In the genomic region with DNA sequence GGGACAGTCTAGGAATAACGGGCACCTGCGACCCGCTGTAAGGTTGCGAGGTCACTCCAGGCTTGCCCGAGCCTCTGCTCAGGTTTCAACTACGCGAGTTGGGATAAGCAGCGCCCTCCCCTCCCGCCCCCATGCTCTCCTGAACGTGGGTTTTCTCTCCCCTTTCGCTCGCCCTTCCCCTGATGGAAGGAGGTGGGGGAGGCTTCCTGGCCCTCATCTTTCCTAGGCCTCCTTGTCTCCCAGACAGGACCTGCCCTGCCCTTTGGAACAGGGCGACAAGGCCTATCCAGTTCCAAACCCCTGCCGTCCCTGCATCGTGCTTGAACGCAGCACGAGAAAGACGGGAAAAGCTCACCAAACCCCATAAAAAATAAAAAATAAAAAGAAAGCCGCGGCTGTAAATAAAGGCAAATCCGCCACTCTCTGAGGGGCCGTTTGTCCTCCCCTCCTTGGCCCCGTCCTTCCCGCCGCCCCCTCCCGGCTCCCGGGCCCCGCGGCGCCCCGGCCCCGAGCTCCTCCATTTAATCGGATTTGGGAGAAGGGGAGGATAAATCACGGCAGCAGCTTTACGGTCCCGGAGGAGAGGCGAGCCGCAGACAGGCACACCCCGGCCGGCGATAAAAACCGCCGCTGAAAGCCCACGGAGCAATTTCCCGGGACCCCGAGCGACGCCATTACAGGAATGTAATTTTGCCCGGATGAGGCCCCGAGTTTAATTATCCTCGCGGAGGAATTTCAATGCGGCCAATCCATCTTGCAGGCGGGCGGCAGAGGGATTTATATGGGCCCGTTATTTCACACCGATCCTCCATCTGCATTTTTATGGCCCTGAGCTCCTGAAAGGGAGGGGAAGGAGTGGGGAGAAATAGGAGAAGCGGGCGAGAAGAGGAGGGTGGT, we compare ENCODE assay signal across 8 cellular contexts. TPM values are rescaled to one million over a fixed set of nuclear protein-coding genes. Genes with fewer than 3 reads are reported as not detected.
DNase-seq lines count a peak whose midpoint lies in the region; ATAC-seq and TF ChIP-seq lines count a peak whose summit lies in the region.

No MANE protein-coding gene starts in this region.

- H3K27me3 ChIP-seq in AG04450 (ENCODE audit: control insufficient read depth, insufficient read depth, low read length) (no peaks in the 10 kb centered on the region), subcutaneous abdominal adipose tissue (ENCODE audit: control insufficient read depth in 5 of 5, insufficient read depth in 4 of 5, low read length in 5 of 5) (no peaks in the 10 kb centered on the region)

- peak overlapping the region; percentile 88 for H3K4me3 Mint-ChIP-seq in activated CD8-positive, alpha-beta T cell treated with anti-CD3 and anti-CD28 coated beads, Interleukin-2, amount 10 ng/mL, durations not matched to agents 7 days and 5 days

- ATAC-seq in HG03135 (IDR thresholded peaks at IDR 0.05; ENCODE audit: unreplicated experiment) (peak; percentile 1), HG02852 (IDR thresholded peaks at IDR 0.05; ENCODE audit: unreplicated experiment) (no peak), GM18505 (IDR thresholded peaks at IDR 0.05; ENCODE audit: unreplicated experiment) (no peak)
- no peak for ATAC-seq in activated CD8-positive, alpha-beta T cell treated with anti-CD3 and anti-CD28 coated beads, Interleukin-2, amount 10 ng/mL, durations not matched to agents 7 days and 5 days

- H3K27me3 Mint-ChIP-seq in activated CD8-positive, alpha-beta T cell treated with anti-CD3 and anti-CD28 coated beads, Interleukin-2, amount 10 ng/mL, durations not matched to agents 7 days and 5 days (ENCODE audit: low read depth): peaks cover 27% of the 10 kb centered on the region

- CTCF ChIA-PET in AG04450 (lab: Charles Lee): interaction anchor here (0.6 to 5.2 kb wide), 9 partner anchors 17 to 169 kb away, joined by 3 to 103 read pairs (median 4); no protein-coding TSS in a partner anchor
- CTCF ChIA-PET in activated CD8-positive, alpha-beta T cell treated with anti-CD3 and anti-CD28 coated beads, Interleukin-2, amount 10 ng/mL, durations not matched to agents 7 days and 5 days (lab: Charles Lee): interaction anchor here (0.6 to 6.3 kb wide), 23 partner anchors 9 to 575 kb away, joined by 3 to 122 read pairs (median 4); a partner anchor contains a TSS

- peaks cover 28% of the 10 kb centered on the region for H3K36me3 ChIP-seq in mesodermal cell (ENCODE audit: control insufficient read depth, insufficient read depth, low read length)
- H3K36me3 ChIP-seq in subcutaneous abdominal adipose tissue (ENCODE audit: control insufficient read depth in 5 of 5, insufficient read depth in 5 of 5, low read length in 5 of 5): peaks cover 0 to 14% (median 9%) of the 10 kb centered on the region in 5 donors

- H3K9me3 Mint-ChIP-seq in activated CD8-positive, alpha-beta T cell treated with anti-CD3 and anti-CD28 coated beads, Interleukin-2, amount 10 ng/mL, durations not matched to agents 7 days and 5 days (ENCODE audit: insufficient read depth): no peaks in the 10 kb centered on the region

- TF ChIP-seq CTCF in AG04450 (IDR thresholded peaks at IDR 0.05; ENCODE audit: low read depth, low read length): no peak

- H3K4me1 ChIP-seq in mesodermal cell (ENCODE audit: control insufficient read depth, insufficient read depth, low read length, poor library complexity, severe bottlenecking): peaks cover 11% of the 10 kb centered on the region
- peaks cover 5 to 32% (median 30%) of the 10 kb centered on the region in 5 donors for H3K4me1 ChIP-seq in subcutaneous abdominal adipose tissue (ENCODE audit: control insufficient read depth in 5 of 5, insufficient read depth in 5 of 5, low read length in 5 of 5)

- no peaks in the 10 kb centered on the region for H3K9me3 ChIP-seq in AG04450 (ENCODE audit: control insufficient read depth, insufficient read depth, low read length)
- H3K9me3 ChIP-seq in mesodermal cell (ENCODE audit: control insufficient read depth, low read length): no peaks in the 10 kb centered on the region
- no peaks in the 10 kb centered on the region for H3K9me3 ChIP-seq in subcutaneous abdominal adipose tissue (ENCODE audit: control insufficient read depth in 5 of 5, low read length in 5 of 5)

- POLR2A ChIA-PET in AG04450 (lab: Yijun Ruan, JAX): interaction anchor here (0.7 to 2.3 kb wide), 3 partner anchors 51 to 720 kb away, joined by 3 to 14 read pairs (median 11); a partner anchor contains a TSS
- POLR2A ChIA-PET in activated CD8-positive, alpha-beta T cell treated with anti-CD3 and anti-CD28 coated beads, Interleukin-2, amount 10 ng/mL, durations not matched to agents 7 days and 5 days (lab: Charles Lee): interaction anchor here (0.9 to 2.1 kb wide), 2 partner anchors 16 to 133 kb away, joined by 3 to 18 read pairs; no protein-coding TSS in a partner anchor

- DNase-seq in AG04450 (ENCODE audit: low read depth, low spot score) (no peak), epithelial cell of prostate (ENCODE audit: low read depth, low spot score) (no peak)
- peak; percentile 30 for DNase-seq in activated CD8-positive, alpha-beta T cell treated with anti-CD3 and anti-CD28 coated beads, Interleukin-2, amount 10 ng/mL, durations not matched to agents 7 days and 5 days

- peak overlapping the region; percentile 58 to 81 (median 72) for H3K9ac ChIP-seq in subcutaneous abdominal adipose tissue (ENCODE audit: low read length in 5 of 5)

- H3K4me1 Mint-ChIP-seq in activated CD8-positive, alpha-beta T cell treated with anti-CD3 and anti-CD28 coated beads, Interleukin-2, amount 10 ng/mL, durations not matched to agents 7 days and 5 days (ENCODE audit: low read depth): peaks cover 36% of the 10 kb centered on the region

- H3K4me3 ChIP-seq in AG04450 (ENCODE audit: low read depth, low read length) (peak overlapping the region; percentile 51), mesodermal cell (ENCODE audit: extremely low read depth, insufficient read depth, low read length, poor library complexity, severe bottlenecking) (peak overlapping the region; percentile 82), subcutaneous abdominal adipose tissue (ENCODE audit: low read depth in 1 of 5, low read length in 5 of 5) (peak overlapping the region; percentile 67 to 99 (median 83))

- no peak for TF ChIP-seq POLR2A in GM18505 (IDR thresholded peaks at IDR 0.05; ENCODE audit: borderline replicate concordance, extremely low read depth, insufficient read depth, insufficient read length)

- 5 to 8% methylated on average over 33 to 40 of the region's 59 CpGs for WGBS in mesodermal cell (ENCODE audit: insufficient coverage in 2 of 2), 2 experiments

- peaks cover 24% of the 10 kb centered on the region for H3K36me3 Mint-ChIP-seq in activated CD8-positive, alpha-beta T cell treated with anti-CD3 and anti-CD28 coated beads, Interleukin-2, amount 10 ng/mL, durations not matched to agents 7 days and 5 days (ENCODE audit: low read depth)

- H3K27ac ChIP-seq in AG04450 (ENCODE audit: low read depth, low read length) (peak overlapping the region; percentile 91), epithelial cell of prostate (peak overlapping the region; percentile 83), mesodermal cell (ENCODE audit: low read depth, low read length, severe bottlenecking) (peak overlapping the region; percentile 93), subcutaneous abdominal adipose tissue (ENCODE audit: low read depth, low read length) (peak overlapping the region; percentile 94)

- H3K27ac Mint-ChIP-seq in activated CD8-positive, alpha-beta T cell treated with anti-CD3 and anti-CD28 coated beads, Interleukin-2, amount 10 ng/mL, durations not matched to agents 7 days and 5 days: peak overlapping the region; percentile 98

RNA-seq across cellular contexts. Expression of a gene that starts 1.1 kb away (rescaled TPM):
- 261 and 433 TPM in 2 replicates for polyA plus RNA-seq in AG04450 (2011; rRNA removed)
- polyA minus RNA-seq in AG04450 (2011; rRNA and poly(A)+ RNA removed): 761 and 1,133 TPM in 2 replicates
- 100 to 1,000 TPM; 241 to 247 TPM for total RNA-seq in activated CD8-positive, alpha-beta T cell treated with anti-CD3 and anti-CD28 coated beads, Interleukin-2, amount 10 ng/mL, durations not matched to agents 7 days and 5 days
- polyA plus RNA-seq in mesodermal cell (2013, experiment 1 of 2): 503 TPM
- 412 TPM for polyA plus RNA-seq in mesodermal cell (2013, experiment 2 of 2)

RNA-seq across cellular contexts. Expression of a gene that starts 50.3 kb away (rescaled TPM):
- polyA plus RNA-seq in AG04450 (2011; rRNA removed): 124 and 128 TPM in 2 replicates
- 119 and 123 TPM in 2 replicates for polyA minus RNA-seq in AG04450 (2011; rRNA and poly(A)+ RNA removed)
- 10 to 100 TPM; 23.8 to 27.9 TPM for total RNA-seq in activated CD8-positive, alpha-beta T cell treated with anti-CD3 and anti-CD28 coated beads, Interleukin-2, amount 10 ng/mL, durations not matched to agents 7 days and 5 days
- 98.6 TPM for polyA plus RNA-seq in mesodermal cell (2013, experiment 1 of 2)
- polyA plus RNA-seq in mesodermal cell (2013, experiment 2 of 2): 82.9 TPM

RNA-seq across cellular contexts. Expression of a gene that starts 50.8 kb away (rescaled TPM):
- polyA plus RNA-seq in AG04450 (2011; rRNA removed): 21.7 and 27.1 TPM in 2 replicates
- 29.1 and 46.6 TPM in 2 replicates for polyA minus RNA-seq in AG04450 (2011; rRNA and poly(A)+ RNA removed)
- 10 to 100 TPM; 27.7 to 28.7 TPM for total RNA-seq in activated CD8-positive, alpha-beta T cell treated with anti-CD3 and anti-CD28 coated beads, Interleukin-2, amount 10 ng/mL, durations not matched to agents 7 days and 5 days
- polyA plus RNA-seq in mesodermal cell (2013, experiment 1 of 2): 25.1 TPM
- polyA plus RNA-seq in mesodermal cell (2013, experiment 2 of 2): 22.2 TPM
